Comparison of ENCODE assay signal across 8 cellular contexts in the genomic region with DNA sequence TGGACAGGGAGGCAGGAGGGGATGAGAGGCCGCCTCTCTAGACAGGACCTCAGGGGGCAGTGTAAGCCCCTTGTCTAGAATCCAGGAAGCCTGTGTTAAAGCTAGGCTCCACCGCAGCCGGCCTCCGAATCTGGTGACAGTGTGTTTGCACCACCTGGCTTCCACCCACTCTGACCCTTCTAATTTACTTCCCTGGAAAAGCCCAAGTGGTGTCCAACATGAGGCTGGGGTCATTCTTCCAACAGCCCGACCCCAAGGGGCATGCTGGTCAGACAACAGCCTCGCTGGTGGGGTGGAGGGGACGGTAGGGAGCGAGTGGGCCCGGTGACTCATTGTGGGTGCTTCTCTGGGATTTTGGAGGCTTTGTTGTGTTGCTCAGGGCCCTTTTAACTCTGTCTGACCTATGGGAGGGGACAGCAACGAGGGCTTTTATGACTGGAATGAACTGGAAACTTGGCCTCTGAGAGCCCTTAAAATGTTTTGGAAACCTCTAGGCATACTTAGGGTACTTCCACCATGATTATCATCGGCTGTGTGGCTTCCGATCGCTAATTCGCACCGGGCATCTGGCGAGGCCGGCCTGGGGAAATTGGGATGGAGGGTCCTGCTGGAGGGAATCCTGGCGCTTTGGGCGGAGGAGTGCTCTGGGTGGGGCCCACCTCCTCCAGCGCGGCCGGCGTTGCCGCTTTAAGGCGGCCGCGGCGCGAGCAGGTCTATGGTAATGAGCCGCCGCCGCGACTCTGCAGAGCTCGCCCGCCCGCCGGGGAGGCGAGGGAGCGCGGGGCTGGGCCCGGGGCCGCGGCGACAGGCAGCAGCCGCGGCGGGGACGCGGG. TPM values are rescaled to one million over a fixed set of nuclear protein-coding genes. Genes with fewer than 3 reads are reported as not detected.
DNase-seq lines count a peak whose midpoint lies in the region; ATAC-seq and TF ChIP-seq lines count a peak whose summit lies in the region.

A gene with protein sequence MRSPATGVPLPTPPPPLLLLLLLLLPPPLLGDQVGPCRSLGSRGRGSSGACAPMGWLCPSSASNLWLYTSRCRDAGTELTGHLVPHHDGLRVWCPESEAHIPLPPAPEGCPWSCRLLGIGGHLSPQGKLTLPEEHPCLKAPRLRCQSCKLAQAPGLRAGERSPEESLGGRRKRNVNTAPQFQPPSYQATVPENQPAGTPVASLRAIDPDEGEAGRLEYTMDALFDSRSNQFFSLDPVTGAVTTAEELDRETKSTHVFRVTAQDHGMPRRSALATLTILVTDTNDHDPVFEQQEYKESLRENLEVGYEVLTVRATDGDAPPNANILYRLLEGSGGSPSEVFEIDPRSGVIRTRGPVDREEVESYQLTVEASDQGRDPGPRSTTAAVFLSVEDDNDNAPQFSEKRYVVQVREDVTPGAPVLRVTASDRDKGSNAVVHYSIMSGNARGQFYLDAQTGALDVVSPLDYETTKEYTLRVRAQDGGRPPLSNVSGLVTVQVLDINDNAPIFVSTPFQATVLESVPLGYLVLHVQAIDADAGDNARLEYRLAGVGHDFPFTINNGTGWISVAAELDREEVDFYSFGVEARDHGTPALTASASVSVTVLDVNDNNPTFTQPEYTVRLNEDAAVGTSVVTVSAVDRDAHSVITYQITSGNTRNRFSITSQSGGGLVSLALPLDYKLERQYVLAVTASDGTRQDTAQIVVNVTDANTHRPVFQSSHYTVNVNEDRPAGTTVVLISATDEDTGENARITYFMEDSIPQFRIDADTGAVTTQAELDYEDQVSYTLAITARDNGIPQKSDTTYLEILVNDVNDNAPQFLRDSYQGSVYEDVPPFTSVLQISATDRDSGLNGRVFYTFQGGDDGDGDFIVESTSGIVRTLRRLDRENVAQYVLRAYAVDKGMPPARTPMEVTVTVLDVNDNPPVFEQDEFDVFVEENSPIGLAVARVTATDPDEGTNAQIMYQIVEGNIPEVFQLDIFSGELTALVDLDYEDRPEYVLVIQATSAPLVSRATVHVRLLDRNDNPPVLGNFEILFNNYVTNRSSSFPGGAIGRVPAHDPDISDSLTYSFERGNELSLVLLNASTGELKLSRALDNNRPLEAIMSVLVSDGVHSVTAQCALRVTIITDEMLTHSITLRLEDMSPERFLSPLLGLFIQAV (N-terminal part only) (plus strand): TSS at position 743 of the 833 bp plus-strand sequence. CDS start 541 bp downstream, outside the sequence.

- peak; percentile 67 for DNase-seq in NCI-H1436 (lab: John Stamatoyannopoulos, UW)
- no peak for DNase-seq in NCI-H1436 treated with DMSO at 0.1 percent for 48 hours (lab: John Stamatoyannopoulos, UW)
- peak; percentile 61 to 84 for DNase-seq in NCI-H1930 (lab: John Stamatoyannopoulos, UW)
- peak; percentile 13 for DNase-seq in activated CD4-positive, CD25-positive, alpha-beta regulatory T cell treated with anti-CD3 and anti-CD28 coated beads, Interleukin-2, amount 50 U/mL, for 16 hours (ENCODE audit: low read depth, low spot score)
- peak; percentile 52 for DNase-seq in choroid plexus epithelial cell (ENCODE audit: low read depth)
- peak; percentile 41 to 73 for DNase-seq in left colon
- peak; percentile 29 to 57 for DNase-seq in stimulated activated CD4-positive, alpha-beta T cell treated with anti-CD3 and anti-CD28 coated beads, Interleukin-2, amount 100 ng/mL, for 48 hours

- peak within 1 kb of the TSS; percentile 48 for H3K4me3 ChIP-seq in choroid plexus epithelial cell (ENCODE audit: low read depth, low read length)

- TF ChIP-seq CTCF in choroid plexus epithelial cell (conservative IDR thresholded peaks at IDR 0.05; ENCODE audit: low read depth, low read length), result no peak

- ATAC-seq in HG02763 (IDR thresholded peaks at IDR 0.05; ENCODE audit: unreplicated experiment) (peak; percentile 82), left colon (peak; percentile 91)

- intact Hi-C loops in left colon (cut with DNase I, micrococcal nuclease), result no loop called here

RNA-seq across cellular contexts. Expression of the gene that starts here (rescaled TPM):
- total RNA-seq in left colon, result 1 to 10 TPM; 3.9 to 4.5 TPM
